In the genomic region with DNA sequence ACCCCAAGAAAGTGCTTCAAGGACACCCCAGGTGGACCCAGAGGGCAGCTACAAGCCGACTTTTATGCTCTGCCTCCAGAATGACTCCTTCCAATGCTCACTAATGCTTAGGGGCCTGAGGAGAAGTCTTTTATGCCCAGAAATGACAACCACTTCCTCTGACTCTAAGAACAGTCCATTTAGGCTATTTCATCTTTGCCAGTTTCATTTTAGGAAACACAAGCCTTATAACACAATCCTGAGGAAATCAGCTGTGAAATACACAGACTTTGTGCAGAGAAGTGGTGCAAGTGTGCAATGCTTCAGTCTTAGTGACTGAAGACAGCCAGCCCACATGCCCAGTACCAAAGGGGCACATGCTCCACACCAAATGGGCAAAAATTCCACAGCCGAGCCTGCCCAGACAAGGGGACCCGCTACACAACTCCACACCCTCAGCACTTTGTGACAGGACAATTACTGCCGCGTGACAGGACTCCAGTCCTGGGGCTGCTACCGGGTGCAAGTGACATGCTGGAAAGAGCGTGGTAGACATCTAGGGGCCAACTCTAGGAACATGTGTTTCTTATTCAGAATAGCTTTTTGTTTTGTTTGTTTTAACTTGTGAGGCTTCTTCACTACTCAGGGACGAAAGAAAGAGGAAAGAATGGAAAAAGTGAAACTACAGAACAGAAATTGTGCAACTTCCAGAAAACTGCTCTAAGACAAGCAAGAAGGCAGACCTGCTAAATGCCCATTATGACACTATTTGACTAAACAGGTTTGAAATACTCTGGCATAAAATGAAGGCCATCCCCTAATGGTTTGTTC, we compare ENCODE assay signal across 8 cellular contexts. TPM values are rescaled to one million over a fixed set of nuclear protein-coding genes. Genes with fewer than 3 reads are reported as not detected.
DNase-seq lines count a peak whose midpoint lies in the region; ATAC-seq and TF ChIP-seq lines count a peak whose summit lies in the region.

No MANE protein-coding gene starts in this region.

- WGBS in mesendoderm (ENCODE audit: extremely low coverage, insufficient coverage, low lambda C conversion rate) = no CpG with 5 or more reads among the region's 8 CpGs

- no peak overlapping the region for H3K23ac ChIP-seq in mesendoderm (ENCODE audit: low read length)

- H3K4me2 ChIP-seq in Loucy (ENCODE audit: low read depth, low read length, poor library complexity, severe bottlenecking) = peak overlapping the region; percentile 39
- H3K4me2 ChIP-seq in mesendoderm (ENCODE audit: low read length) = no peak overlapping the region

- peak overlapping the region; percentile 84 for H2AFZ ChIP-seq in Loucy (ENCODE audit: low read length)

- no peak overlapping the region for H3K18ac ChIP-seq in mesendoderm (ENCODE audit: low read length)

- H3K56ac ChIP-seq in mesendoderm (ENCODE audit: low read length) = no peak overlapping the region

- no peak overlapping the region for H2BK15ac ChIP-seq in mesendoderm (replicated peaks; ENCODE audit: low read depth)

- H3K4me1 ChIP-seq in Loucy (ENCODE audit: insufficient read depth, low read length, poor library complexity, severe bottlenecking) (peaks cover 9% of the 10 kb centered on the region), mesendoderm (ENCODE audit: control insufficient read depth, low read depth, low read length) (no peaks in the 10 kb centered on the region)

- no peak overlapping the region for H2AK5ac ChIP-seq in mesendoderm (ENCODE audit: low read length)

- peak overlapping the region in 1 of 2 donors; percentile 56 for H3K27ac ChIP-seq in coronary artery
- H3K27ac ChIP-seq in mesendoderm (ENCODE audit: low read depth, low read length) = no peak overlapping the region

- no peaks in the 10 kb centered on the region for H3K79me1 ChIP-seq in mesendoderm (ENCODE audit: low read length)

- H3K4me3 ChIP-seq in Loucy (ENCODE audit: low read length, poor library complexity, severe bottlenecking) (peak overlapping the region; percentile 23), coronary artery (peak overlapping the region; percentile 61), mesendoderm (ENCODE audit: low read length) (no peak overlapping the region)

- no peak overlapping the region for H2BK5ac ChIP-seq in mesendoderm (ENCODE audit: low read length)

- no peaks in the 10 kb centered on the region for H3K79me2 ChIP-seq in Loucy (ENCODE audit: insufficient read depth, low read length)
- H3K79me2 ChIP-seq in mesendoderm (ENCODE audit: control insufficient read depth, insufficient read depth, low read length) = no peaks in the 10 kb centered on the region

- H3K27me3 ChIP-seq in Loucy (ENCODE audit: insufficient read depth, low read length, poor library complexity, severe bottlenecking) (no peaks in the 10 kb centered on the region), mesendoderm (ENCODE audit: insufficient read depth, low read length, poor library complexity) (no peaks in the 10 kb centered on the region)

- H3K9ac ChIP-seq in Loucy (ENCODE audit: low read depth, low read length, poor library complexity, severe bottlenecking) (no peak overlapping the region), mesendoderm (ENCODE audit: low read length) (no peak overlapping the region)

- H3K9me2 ChIP-seq in Loucy (replicated peaks; ENCODE audit: low read depth, low read length) = no peaks in the 10 kb centered on the region

- H2BK120ac ChIP-seq in mesendoderm (ENCODE audit: low read depth, low read length) = no peak overlapping the region

- no peak overlapping the region for H4K8ac ChIP-seq in mesendoderm (ENCODE audit: low read depth, low read length)

- H3F3A ChIP-seq in Loucy (ENCODE audit: low read depth) = no peaks in the 10 kb centered on the region

- TF ChIP-seq CTCF in Loucy (conservative IDR thresholded peaks at IDR 0.05; ENCODE audit: low read length) (peak; percentile 61), coronary artery (IDR thresholded peaks at IDR 0.05) (no peak)

- H4K5ac ChIP-seq in mesendoderm (ENCODE audit: low read length) = no peak overlapping the region

- ATAC-seq in GM21576 (IDR thresholded peaks at IDR 0.05; ENCODE audit: unreplicated experiment) = peak; percentile 64

- no peaks in the 10 kb centered on the region for H4K20me1 ChIP-seq in Loucy (ENCODE audit: insufficient read depth, low read length, poor library complexity, severe bottlenecking)

- H3K36me3 ChIP-seq in Loucy (ENCODE audit: insufficient read depth, low read length) (no peaks in the 10 kb centered on the region), mesendoderm (ENCODE audit: control insufficient read depth, insufficient read depth, low read length) (no peaks in the 10 kb centered on the region)

- DNase-seq in GF-D8 (lab: John Stamatoyannopoulos, UW) (peak; percentile 55), coronary artery (ENCODE audit: low spot score) (no peak), mesendoderm (peak; percentile 22), NCI-H2196 (lab: John Stamatoyannopoulos, UW; ENCODE audit: unreplicated experiment) (no peak), SHP77 treated with DMSO at 0.1 percent for 48 hours (lab: John Stamatoyannopoulos, UW) (no peak)
- no peak for DNase-seq in stimulated activated CD4-positive, alpha-beta T cell treated with anti-CD3 and anti-CD28 coated beads, Interleukin-4, amount 100 ng/mL, for 1 hour

- H3K4ac ChIP-seq in mesendoderm (ENCODE audit: low read depth, low read length) = no peak overlapping the region

- H3K9me3 ChIP-seq in Loucy (ENCODE audit: insufficient read depth, low read depth, low read length) = peaks cover 8% of the 10 kb centered on the region

RNA-seq across cellular contexts. Expression of a gene that starts 28.2 kb away (rescaled TPM):
- 3.4 TPM for polyA plus RNA-seq in mesendoderm (2013, experiment 1 of 2)
- 3.8 TPM for polyA plus RNA-seq in mesendoderm (2013, experiment 2 of 2)

RNA-seq across cellular contexts. Expression of a gene that starts 59.1 kb away (rescaled TPM):
- polyA plus RNA-seq in mesendoderm (2013, experiment 1 of 2) = 285 TPM
- polyA plus RNA-seq in mesendoderm (2013, experiment 2 of 2) = 286 TPM

Comparison
In these comparisons a context has a peak if more than half of its experiments do, and no peak if none do; other contexts are left out.
1. DNase-seq: peak in GF-D8 (single experiment) and mesendoderm (single experiment); none in coronary artery (single experiment), NCI-H2196 (single experiment), SHP77 treated with DMSO at 0.1 percent for 48 hours (single experiment) and stimulated activated CD4-positive, alpha-beta T cell treated with anti-CD3 and anti-CD28 coated beads, Interleukin-4, amount 100 ng/mL, for 1 hour (single experiment).